Comparison of ENCODE assay signal across 1 cellular context in genomic region chr19:1254530-1255185, GRCh38.
A peak's percentile ranks its signal among the peaks of the same experiment; 100 is the strongest.
TF ChIP-seq lines count a peak whose summit lies in the region.

No MANE protein-coding gene starts in this region.

TF ChIP-seq in HepG2, 621 proteins besides CTCF, POLR2A, EP300 and RAD21 (continued from another document and continues in another):
- TF ChIP-seq UBTF (CRISPR knock-in tag; IDR thresholded peaks at IDR 0.05) = no peak
- no peak for TF ChIP-seq LCORL (IDR thresholded peaks at IDR 0.05)
- TF ChIP-seq LCORL (CRISPR knock-in tag; IDR thresholded peaks at IDR 0.05) = peak; percentile 65
- TF ChIP-seq FOXA1 (IDR thresholded peaks at IDR 0.05) = no peak
- TF ChIP-seq FOXA1 (CRISPR knock-in tag; IDR thresholded peaks at IDR 0.05) = peak; percentile 56
- TF ChIP-seq FOXP1 (IDR thresholded peaks at IDR 0.05) = no peak
- TF ChIP-seq FOXP1 (CRISPR knock-in tag; IDR thresholded peaks at IDR 0.05) = peak; percentile 74
- TF ChIP-seq ZNF354B (CRISPR knock-in tag; IDR thresholded peaks at IDR 0.05) = no peak
- no peak for TF ChIP-seq HMGXB3 (CRISPR knock-in tag; IDR thresholded peaks at IDR 0.05; ENCODE audit: borderline replicate concordance)
- peak; percentile 85 for TF ChIP-seq RBM22 (optimal IDR thresholded peaks at IDR 0.05; ENCODE audit: low read length)
- no peak for TF ChIP-seq MBD4 (IDR thresholded peaks at IDR 0.05; ENCODE audit: borderline replicate concordance, low read length)
- 0 out of 2 replicates have a peak, but pooled peaks have one; percentile 18 for TF ChIP-seq POGK (CRISPR knock-in tag; conservative IDR thresholded peaks at IDR 0.05)
- no peak for TF ChIP-seq RAD51 (IDR thresholded peaks at IDR 0.05; ENCODE audit: borderline replicate concordance)
- TF ChIP-seq MAZ (IDR thresholded peaks at IDR 0.05; ENCODE audit: borderline replicate concordance, low read depth, low read length) = no peak
- 0 out of 2 replicates have a peak, but pooled peaks have one; percentile 31 for TF ChIP-seq MAZ (CRISPR knock-in tag; IDR thresholded peaks at IDR 0.05; ENCODE audit: low read depth)
- TF ChIP-seq ETS1 (CRISPR knock-in tag; IDR thresholded peaks at IDR 0.05) = no peak
- no peak for TF ChIP-seq GTF3A (CRISPR knock-in tag; conservative IDR thresholded peaks at IDR 0.05)
- TF ChIP-seq ZNF552 (CRISPR knock-in tag; IDR thresholded peaks at IDR 0.05; ENCODE audit: borderline replicate concordance) = no peak
- no peak for TF ChIP-seq ATF7 (IDR thresholded peaks at IDR 0.05)
- TF ChIP-seq ATF7 (CRISPR knock-in tag; IDR thresholded peaks at IDR 0.05) = peak; percentile 42; the same call in 1 of the 2 replicates
- peak; percentile 50; the same call in 1 of the 2 replicates for TF ChIP-seq FOXJ3 (CRISPR knock-in tag; IDR thresholded peaks at IDR 0.05; ENCODE audit: borderline replicate concordance)
- no peak for TF ChIP-seq RCOR2 (CRISPR knock-in tag; IDR thresholded peaks at IDR 0.05)
- TF ChIP-seq MTF2 (CRISPR knock-in tag; IDR thresholded peaks at IDR 0.05; ENCODE audit: borderline replicate concordance) = no peak
- peak; percentile 44 for TF ChIP-seq PHF21A (CRISPR knock-in tag; IDR thresholded peaks at IDR 0.05)
- TF ChIP-seq TFDP2 (CRISPR knock-in tag; IDR thresholded peaks at IDR 0.05) = no peak; the same call in 1 of the 2 replicates
- TF ChIP-seq ZNF160 (CRISPR knock-in tag; IDR thresholded peaks at IDR 0.05) = no peak
- no peak for TF ChIP-seq NFIB (CRISPR knock-in tag; IDR thresholded peaks at IDR 0.05; ENCODE audit: borderline replicate concordance)
- TF ChIP-seq RFXANK (CRISPR knock-in tag; IDR thresholded peaks at IDR 0.05) = no peak
- peak; percentile 62; the same call in 1 of the 2 replicates for TF ChIP-seq HNF1B (CRISPR knock-in tag; IDR thresholded peaks at IDR 0.05)
- no peak for TF ChIP-seq ZNF577 (CRISPR knock-in tag; IDR thresholded peaks at IDR 0.05; ENCODE audit: borderline replicate concordance, low read depth)
- peak; percentile 49; the same call in 1 of the 2 replicates for TF ChIP-seq CREM (IDR thresholded peaks at IDR 0.05)
- TF ChIP-seq CREM (CRISPR knock-in tag; IDR thresholded peaks at IDR 0.05) = no peak
- TF ChIP-seq ZBTB37 (CRISPR knock-in tag; IDR thresholded peaks at IDR 0.05) = no peak
- TF ChIP-seq TOE1 (CRISPR knock-in tag; IDR thresholded peaks at IDR 0.05) = no peak
- no peak for TF ChIP-seq ZNF598 (CRISPR knock-in tag; IDR thresholded peaks at IDR 0.05; ENCODE audit: borderline replicate concordance)
- TF ChIP-seq NR3C1 (CRISPR knock-in tag; IDR thresholded peaks at IDR 0.05) = no peak
- TF ChIP-seq MLX (CRISPR knock-in tag; IDR thresholded peaks at IDR 0.05) = peak; percentile 42; the same call in 1 of the 2 replicates
- TF ChIP-seq NKX3-1 (CRISPR knock-in tag; IDR thresholded peaks at IDR 0.05) = no peak
- TF ChIP-seq ZFYVE20 (CRISPR knock-in tag; IDR thresholded peaks at IDR 0.05; ENCODE audit: borderline replicate concordance, low read depth) = no peak
- no peak for TF ChIP-seq ZNF580 (CRISPR knock-in tag; IDR thresholded peaks at IDR 0.05; ENCODE audit: borderline replicate concordance, low read depth)
- TF ChIP-seq ZNF749 (CRISPR knock-in tag; IDR thresholded peaks at IDR 0.05; ENCODE audit: borderline replicate concordance) = no peak
- TF ChIP-seq ARID3A (IDR thresholded peaks at IDR 0.05; ENCODE audit: low read depth, low read length) = no peak
- no peak for TF ChIP-seq ZSCAN9 (CRISPR knock-in tag; IDR thresholded peaks at IDR 0.05; ENCODE audit: borderline replicate concordance)
- no peak for TF ChIP-seq CBX2 (IDR thresholded peaks at IDR 0.05; ENCODE audit: low read depth, low read length)
- no peak for TF ChIP-seq CBX2 (CRISPR knock-in tag; IDR thresholded peaks at IDR 0.05; ENCODE audit: low read depth)
- TF ChIP-seq ZNF746 (CRISPR knock-in tag; IDR thresholded peaks at IDR 0.05) = peak; percentile 86
- TF ChIP-seq SPEN (CRISPR knock-in tag; IDR thresholded peaks at IDR 0.05; ENCODE audit: low read depth) = peak; percentile 72; the same call in 1 of the 2 replicates
